In genomic region chr12:130876297-130876696, GRCh38 we compare ENCODE assay signal across 16 cellular contexts.
"Had no signal": no experiment of that assay in that cellular context is flagged by ENCODE, and none has a peak within 500 bp of the region (broad histone marks: within the 10 kb centered on the region; RNA-seq: fewer than 3 reads in every experiment).

No MANE protein-coding gene starts in this region.

- H3K4me3 ChIP-seq: coronary artery, ovary, thoracic aorta had no signal

- FAIRE-seq: kidney had no signal

- H3K4me3 Mint-ChIP-seq: central memory CD8-positive, alpha-beta T cell; T-cell had no signal

- H3K36me3 ChIP-seq: ovary had no signal

- H3K9me3 Mint-ChIP-seq: activated naive CD4-positive, alpha-beta T cell treated with anti-CD3 and anti-CD28 coated beads, Interleukin-2, amount 50 U/mL, for 72 hours; central memory CD8-positive, alpha-beta T cell; T-cell had no signal

- H3K27me3 Mint-ChIP-seq: central memory CD8-positive, alpha-beta T cell; T-cell had no signal

- H3K27ac ChIP-seq: brain microvascular endothelial cell, coronary artery, ovary, thoracic aorta had no signal

- DNase-seq: activated CD4-positive, alpha-beta T cell treated with anti-CD3 and anti-CD28 coated beads, Interleukin-2, amount 50 U/mL, for 1 hour; activated effector memory CD4-positive, alpha-beta T cell treated with Interleukin-2 at 50 U/mL for 16 hours; activated T-cell treated with anti-CD3 and anti-CD28 coated beads for 4 hours; brain microvascular endothelial cell; hippocampal formation; kidney; ovary; T-cell; T-helper 9 cell had no signal

- H3K27me3 ChIP-seq: brain microvascular endothelial cell, ovary had no signal

- H3K9me3 ChIP-seq: ovary, thoracic aorta had no signal

- ATAC-seq: activated CD4-positive, CD25-positive, alpha-beta regulatory T cell treated with anti-CD3 and anti-CD28 coated beads, Interleukin-2, amount 50 U/mL, for 24 hours; activated naive CD4-positive, alpha-beta T cell treated with anti-CD3 and anti-CD28 coated beads, Interleukin-2, amount 50 U/mL, for 72 hours; esophagus mucosa; sciatic nerve; T-cell had no signal
